Comparison of ENCODE assay signal across 17 cellular contexts in the genomic region with DNA sequence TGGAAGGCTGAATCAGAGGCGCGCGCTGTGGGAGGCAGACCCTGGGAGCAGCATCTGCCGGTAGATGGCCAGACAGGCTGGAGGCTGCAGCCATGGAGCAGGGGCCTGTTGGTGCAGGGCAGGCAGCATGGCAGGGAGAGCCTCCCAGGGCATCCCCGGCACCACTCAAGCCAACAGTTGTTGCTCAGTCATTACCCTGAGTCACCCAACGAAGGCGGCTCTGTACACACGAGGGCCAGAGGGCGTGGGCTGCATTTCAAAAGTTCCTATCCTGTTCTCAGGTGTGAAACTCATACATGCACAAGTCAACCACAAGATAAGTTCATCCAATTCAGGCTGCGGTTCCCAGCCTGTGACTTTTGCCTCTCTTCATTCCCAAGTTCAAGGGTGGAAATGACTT. TPM values are rescaled to one million over a fixed set of nuclear protein-coding genes. Genes with fewer than 3 reads are reported as not detected.
DNase-seq lines count a peak whose midpoint lies in the region; ATAC-seq, FAIRE-seq and TF ChIP-seq lines count a peak whose summit lies in the region.
"Had no signal": no experiment of that assay in that cellular context is flagged by ENCODE, and none has a peak within 500 bp of the region (broad histone marks: within the 10 kb centered on the region; RNA-seq: fewer than 3 reads in every experiment).

No MANE protein-coding gene starts in this region.

- H3K9me3 Mint-ChIP-seq in activated T-cell treated with anti-CD3 and anti-CD28 coated beads, Interleukin-2, amount 50 U/mL, for 24 hours, result no peaks in the 10 kb centered on the region
- H3K9me3 Mint-ChIP-seq: activated CD4-positive, alpha-beta T cell treated with anti-CD3 and anti-CD28 coated beads, Interleukin-2, amount 10 ng/mL, durations not matched to agents 7 days and 5 days; naive thymus-derived CD8-positive, alpha-beta T cell had no signal

- no peak overlapping the region for H3K4me3 Mint-ChIP-seq in activated T-cell treated with anti-CD3 and anti-CD28 coated beads, Interleukin-2, amount 50 U/mL, for 24 hours
- H3K4me3 Mint-ChIP-seq: activated CD4-positive, alpha-beta T cell treated with anti-CD3 and anti-CD28 coated beads, Interleukin-2, amount 10 ng/mL, durations not matched to agents 7 days and 5 days; naive thymus-derived CD8-positive, alpha-beta T cell had no signal

- DNase-seq in AG08396 (ENCODE audit: low spot score) (peak; percentile 45), LoVo (ENCODE audit: low spot score) (peak; percentile 66), mammary epithelial cell (peak; percentile 99), pancreas (no peak), HepG2 (ENCODE audit: low spot score) (no peak), NCI-H446 treated with DMSO at 0.1 percent for 48 hours (lab: John Stamatoyannopoulos, UW) (no peak), germinal center (ENCODE audit: low spot score) (no peak)
- no peak for DNase-seq in activated T-cell treated with anti-CD3 and anti-CD28 coated beads, Interleukin-2, amount 50 U/mL, for 24 hours
- DNase-seq: activated CD4-positive, alpha-beta T cell treated with anti-CD3 and anti-CD28 coated beads, Interleukin-2, amount 10 ng/mL, durations not matched to agents 7 days and 5 days; activated T-cell treated with anti-CD3 and anti-CD28 coated beads, Interleukin-2, amount 50 U/mL, for 1 hour; COR-L47; Karpas-422; lower lobe of right lung; naive thymus-derived CD8-positive, alpha-beta T cell; NCI-H1436; SHP77 treated with DMSO at 0.1 percent for 48 hours; T-helper 9 cell had no signal

- ATAC-seq in pancreas (peak in 3 of 4 donors; percentile 31 to 42 (median 36)), HepG2 (no peak)
- ATAC-seq: lower lobe of right lung; naive thymus-derived CD8-positive, alpha-beta T cell had no signal

- TF ChIP-seq RAD21 in HepG2 (CRISPR knock-in tag; IDR thresholded peaks at IDR 0.05), result no peak

- POLR2A ChIA-PET in HepG2 (lab: Yijun Ruan, JAX), result no interaction called here

- H3K79me2 ChIP-seq in mammary epithelial cell (ENCODE audit: insufficient read depth, low read length) (peaks cover 70% of the 10 kb centered on the region), HepG2 (ENCODE audit: insufficient read depth, low read length) (no peaks in the 10 kb centered on the region)

- FAIRE-seq in pancreas (lab: Jason Lieb, UNC) (no peak), HepG2 (lab: Jason Lieb, UNC) (no peak)

- TF ChIP-seq EP300 in HepG2 (IDR thresholded peaks at IDR 0.05; ENCODE audit: low read depth in 2 of 2, low read length in 2 of 2), result no peak
- TF ChIP-seq EP300 in HepG2 (CRISPR knock-in tag; IDR thresholded peaks at IDR 0.05; ENCODE audit: borderline replicate concordance), result no peak

- H3K27me3 Mint-ChIP-seq in activated T-cell treated with anti-CD3 and anti-CD28 coated beads, Interleukin-2, amount 50 U/mL, for 24 hours, result peaks cover 48% of the 10 kb centered on the region

- dilution Hi-C loops in mammary epithelial cell (cut with HindIII; ENCODE audit: low sequenced_read_pairs), result loop anchor here (5.0 to 10.0 kb wide), 2 partner anchors 83 to 136 kb away; no protein-coding TSS in a partner anchor

- H3K4me1 ChIP-seq in mammary epithelial cell (ENCODE audit: insufficient read depth, low read length) (peaks cover 57% of the 10 kb centered on the region), pancreas (no peaks in the 10 kb centered on the region), HepG2 (ENCODE audit: insufficient read depth, low read length) (peaks cover 5% of the 10 kb centered on the region)

- BruUV-seq in mammary epithelial cell (replicated peaks; lab: Mats Ljungman, UMichigan) (no TSS peak), HepG2 (replicated peaks; lab: Mats Ljungman, UMichigan) (no TSS peak)

- no peaks in the 10 kb centered on the region for H3K27me3 ChIP-seq in mammary epithelial cell (ENCODE audit: insufficient read depth, low read length)
- no peaks in the 10 kb centered on the region for H3K27me3 ChIP-seq in pancreas
- H3K27me3 ChIP-seq in HepG2 (ENCODE audit: control insufficient read depth in 1 of 2, insufficient read depth in 2 of 2, low read length in 2 of 2), result peaks cover 5 to 54% of the 10 kb centered on the region in 2 experiments; a peak in 4 of 5 replicates

- no peaks in the 10 kb centered on the region for H3K9me3 ChIP-seq in mammary epithelial cell (replicated peaks; ENCODE audit: insufficient read depth, low read length)
- no peaks in the 10 kb centered on the region for H3K9me3 ChIP-seq in pancreas
- no peaks in the 10 kb centered on the region for H3K9me3 ChIP-seq in HepG2 (ENCODE audit: low read length)
- H3K9me3 ChIP-seq: lower lobe of right lung had no signal

- no peak overlapping the region for H3K27ac Mint-ChIP-seq in activated T-cell treated with anti-CD3 and anti-CD28 coated beads, Interleukin-2, amount 50 U/mL, for 24 hours
- H3K27ac Mint-ChIP-seq: activated CD4-positive, alpha-beta T cell treated with anti-CD3 and anti-CD28 coated beads, Interleukin-2, amount 10 ng/mL, durations not matched to agents 7 days and 5 days; naive thymus-derived CD8-positive, alpha-beta T cell had no signal

- H3K36me3 ChIP-seq in mammary epithelial cell (ENCODE audit: insufficient read depth, low read length) (peaks cover 3% of the 10 kb centered on the region), pancreas (no peaks in the 10 kb centered on the region), HepG2 (replicated peaks in 1 of 2; ENCODE audit: control insufficient read depth in 1 of 2, insufficient read depth in 2 of 2, low read length in 2 of 2) (no peaks in the 10 kb centered on the region)
- H3K36me3 ChIP-seq: lower lobe of right lung had no signal

- H3K9ac ChIP-seq in mammary epithelial cell (ENCODE audit: insufficient read depth, low read length) (peak overlapping the region; percentile 56), HepG2 (ENCODE audit: insufficient read depth, low read depth, low read length) (no peak overlapping the region)

- H4K20me1 ChIP-seq in mammary epithelial cell (ENCODE audit: insufficient read depth, low read length), result no peaks in the 10 kb centered on the region
- no peaks in the 10 kb centered on the region for H4K20me1 ChIP-seq in HepG2 (ENCODE audit: insufficient read depth, low read length)

- CTCF ChIA-PET in mammary epithelial cell (lab: Charles Lee; ENCODE audit: low non-redundant PET), result no interaction called here
- CTCF ChIA-PET in HepG2 (lab: Yijun Ruan, JAX; ENCODE audit: low intra/inter-chr PET ratio, low total read pairs), result no interaction called here

- TF ChIP-seq CTCF in mammary epithelial cell (conservative IDR thresholded peaks at IDR 0.05 in 1 of 2, IDR thresholded peaks at IDR 0.05 in 1 of 2; ENCODE audit: extremely low read depth in 1 of 2, insufficient read depth in 1 of 2, low read depth in 1 of 2, low read length in 2 of 2) (peak in 1 of 2 donors; percentile 19), pancreas (IDR thresholded peaks at IDR 0.05) (no peak), HepG2 (CRISPR knock-in tag; IDR thresholded peaks at IDR 0.05) (no peak)

- H3K4me3 ChIP-seq in mammary epithelial cell (replicated peaks in 1 of 3; ENCODE audit: insufficient read depth in 1 of 3, low read depth in 2 of 3, low read length in 3 of 3) (no peak overlapping the region), pancreas (no peak overlapping the region), HepG2 (replicated peaks in 1 of 3; ENCODE audit: insufficient read depth in 1 of 3, low read depth in 2 of 3, low read length in 3 of 3) (no peak overlapping the region)
- H3K4me3 ChIP-seq: lower lobe of right lung had no signal

- H3K36me3 Mint-ChIP-seq in activated T-cell treated with anti-CD3 and anti-CD28 coated beads, Interleukin-2, amount 50 U/mL, for 24 hours (ENCODE audit: low read depth), result no peaks in the 10 kb centered on the region
- H3K36me3 Mint-ChIP-seq: naive thymus-derived CD8-positive, alpha-beta T cell had no signal

- intact Hi-C loops in mammary epithelial cell (cut with micrococcal nuclease) (loop anchor here (1.0 to 5.0 kb wide), 6 partner anchors 9 to 393 kb away; no protein-coding TSS in a partner anchor), pancreas (cut with DNase I) (no loop called here), HepG2 (cut with micrococcal nuclease; ENCODE audit: unreplicated experiment) (no loop called here)

- in situ Hi-C loops in mammary epithelial cell (cut with MboI; ENCODE audit: low sequenced_read_pairs in 2 of 2) (no loop called here), HepG2 (cut with HindIII; ENCODE audit: extremely low pct_ligation_motif_present, low pct_unique_long_range_greater_than_20kb) (loop anchor here (5.0 kb wide), 1 partner anchor 138 kb away; no protein-coding TSS in a partner anchor)

- H3K4me2 ChIP-seq in mammary epithelial cell (ENCODE audit: insufficient read depth, low read depth, low read length), result peak overlapping the region; percentile 92
- no peak overlapping the region for H3K4me2 ChIP-seq in HepG2 (ENCODE audit: low read depth, low read length)

- no peak for TF ChIP-seq POLR2A in HepG2 (IDR thresholded peaks at IDR 0.05; ENCODE audit: insufficient read depth in 1 of 2, low read depth in 2 of 2, low read length in 2 of 2)

- no peak overlapping the region for H2AFZ ChIP-seq in mammary epithelial cell (ENCODE audit: low read depth, low read length)
- H2AFZ ChIP-seq in HepG2 (ENCODE audit: low read length), result no peak overlapping the region

- H3K27ac ChIP-seq in mammary epithelial cell (ENCODE audit: insufficient read depth, low read depth, low read length), result peak overlapping the region; percentile 83
- no peak overlapping the region for H3K27ac ChIP-seq in pancreas
- H3K27ac ChIP-seq in HepG2 (ENCODE audit: extremely low read length, insufficient read depth, low read length), result no peak overlapping the region
- H3K27ac ChIP-seq: lower lobe of right lung had no signal

- WGBS in mammary epithelial cell (ENCODE audit: low coverage, missing lambda C conversion rate), result 2% methylated on average over 10 of the region's 10 CpGs
- WGBS in pancreas, 2 donors, result 73 to 79% methylated on average over 10 of the region's 10 CpGs
- WGBS in HepG2 (ENCODE audit: low lambda C conversion rate), result 0% methylated on average over 1 of the region's 10 CpGs

- H3K4me1 Mint-ChIP-seq in activated T-cell treated with anti-CD3 and anti-CD28 coated beads, Interleukin-2, amount 50 U/mL, for 24 hours (ENCODE audit: low read depth), result no peaks in the 10 kb centered on the region
- H3K4me1 Mint-ChIP-seq: activated CD4-positive, alpha-beta T cell treated with anti-CD3 and anti-CD28 coated beads, Interleukin-2, amount 10 ng/mL, durations not matched to agents 7 days and 5 days; naive thymus-derived CD8-positive, alpha-beta T cell had no signal

RNA-seq across cellular contexts. Expression of a gene that starts 2.6 kb away (rescaled TPM):
- total RNA-seq in mammary epithelial cell, result 100 to 1,000 TPM in 1 of 2 donors, 10 to 100 TPM in 1; 54.3 to 181 TPM
- polyA plus RNA-seq in mammary epithelial cell, result 147 TPM
- 191 TPM for polyA minus RNA-seq in mammary epithelial cell
- 10 to 100 TPM in 2 of 6 donors, 1 to 10 TPM in 4; 1.8 to 12.4 (median 6.8) TPM for total RNA-seq in pancreas
- polyA plus RNA-seq in pancreas, result 1 to 10 TPM; 1.5 to 3.6 TPM
- total RNA-seq in HepG2 (2016; rRNA removed; fragmentation: Illumina TruSeq; extraction: Trizol), result not detected in 2 replicates
- not detected in 2 replicates for total RNA-seq in HepG2 (2016; cell fraction: cytosol; rRNA removed; fragmentation: Illumina TruSeq; extraction: Trizol; ENCODE audit: low read depth)
- not detected in 2 replicates for total RNA-seq in HepG2 (2016; cell fraction: insoluble cytoplasmic fraction; rRNA removed; fragmentation: Illumina TruSeq; extraction: Trizol)
- not detected in 2 replicates for total RNA-seq in HepG2 (2016; cell fraction: membrane; rRNA removed; fragmentation: Illumina TruSeq; extraction: Trizol)
- total RNA-seq in HepG2 (2016; cell fraction: nucleus; rRNA removed; fragmentation: Illumina TruSeq; extraction: Trizol), result not detected in 2 replicates
- not detected in 2 replicates for polyA plus RNA-seq in HepG2 (2011; rRNA removed)
- polyA plus RNA-seq in HepG2 (2011; cell fraction: cytosol; rRNA removed), result not detected in 2 replicates
- polyA plus RNA-seq in HepG2 (2011; cell fraction: nucleus; rRNA removed), result not detected in 2 replicates
- polyA plus RNA-seq in HepG2 (2012), result not detected in 2 replicates
- not detected in 2 replicates for polyA plus RNA-seq in HepG2 (2016; cell fraction: cytosol; fragmentation: Illumina TruSeq; extraction: Trizol; ENCODE audit: low read depth)
- not detected in 2 replicates for polyA plus RNA-seq in HepG2 (2016; cell fraction: insoluble cytoplasmic fraction; fragmentation: Illumina TruSeq; extraction: Trizol; ENCODE audit: low read depth)
- not detected in 2 replicates for polyA plus RNA-seq in HepG2 (2016; cell fraction: membrane; fragmentation: Illumina TruSeq; extraction: Trizol; ENCODE audit: low read depth)
- polyA plus RNA-seq in HepG2 (2016; cell fraction: nucleus; fragmentation: Illumina TruSeq; extraction: Trizol; ENCODE audit: insufficient read depth, low read depth), result not detected in 2 replicates
- polyA minus RNA-seq in HepG2 (2011; rRNA and poly(A)+ RNA removed; ENCODE audit: low replicate concordance), result 0.14 TPM in 1 of 2 replicates, not detected in the other
- not detected in 2 replicates for polyA minus RNA-seq in HepG2 (2011; cell fraction: cytosol; rRNA and poly(A)+ RNA removed)
- not detected in 2 replicates for polyA minus RNA-seq in HepG2 (2011; cell fraction: nucleus; rRNA and poly(A)+ RNA removed)
- total RNA-seq: activated CD4-positive, alpha-beta T cell treated with anti-CD3 and anti-CD28 coated beads, Interleukin-2, amount 10 ng/mL, durations not matched to agents 7 days and 5 days; naive thymus-derived CD8-positive, alpha-beta T cell had no signal
- polyA plus RNA-seq: naive thymus-derived CD8-positive, alpha-beta T cell had no signal

Comparison
In these comparisons a context has a peak if more than half of its experiments do, and no peak if none do; other contexts are left out.
1. DNase-seq: peak in AG08396 (single experiment), LoVo (single experiment) and mammary epithelial cell (single experiment); none in pancreas (0 of 6), HepG2 (single experiment), NCI-H446 treated with DMSO at 0.1 percent for 48 hours (single experiment), germinal center (single experiment) and activated T-cell treated with anti-CD3 and anti-CD28 coated beads, Interleukin-2, amount 50 U/mL, for 24 hours (single experiment).
2. RNA of a gene that starts 2.6 kb away (total RNA-seq): 54.3 to 181 TPM in mammary epithelial cell; 1.8 to 12.4 TPM in pancreas and not detected in HepG2; every median in the first group is over 4 times any median in the second.